In genomic region chr19:55226273-55226672, GRCh38 we compare ENCODE assay signal across 21 cellular contexts. TPM values are rescaled to one million over a fixed set of nuclear protein-coding genes. Genes with fewer than 3 reads are reported as not detected.
DNase-seq lines count a peak whose midpoint lies in the region; ATAC-seq, FAIRE-seq and TF ChIP-seq lines count a peak whose summit lies in the region.
"Had no signal": no experiment of that assay in that cellular context is flagged by ENCODE, and none has a peak within 500 bp of the region (broad histone marks: within the 10 kb centered on the region; RNA-seq: fewer than 3 reads in every experiment).

No MANE protein-coding gene starts in this region.

- H3K4me1 ChIP-seq in GM12878 (ENCODE audit: control insufficient read depth, insufficient read depth, low read length) (no peaks in the 10 kb centered on the region), hepatocyte (ENCODE audit: insufficient read depth) (peaks cover 19% of the 10 kb centered on the region), GM23338 (ENCODE audit: insufficient read depth) (no peaks in the 10 kb centered on the region), tibial artery (no peaks in the 10 kb centered on the region)

- no peak overlapping the region for H3K9ac ChIP-seq in GM12878 (ENCODE audit: control insufficient read depth, insufficient read depth, low read length)

- no TSS peak for BruUV-seq in Calu3 (replicated peaks; lab: Mats Ljungman, UMichigan)
- BruUV-seq in GM12878 (replicated peaks; lab: Mats Ljungman, UMichigan): no TSS peak

- peak overlapping the region; percentile 11 to 47 for H3K27ac Mint-ChIP-seq in activated naive CD4-positive, alpha-beta T cell treated with anti-CD3 and anti-CD28 coated beads, Interleukin-2, amount 50 U/mL, for 72 hours
- no peak overlapping the region for H3K27ac Mint-ChIP-seq in activated naive CD4-positive, alpha-beta T cell treated with anti-CD3 and anti-CD28 coated beads for 36 hours
- peak overlapping the region; percentile 16 for H3K27ac Mint-ChIP-seq in Calu3 (ENCODE audit: unreplicated experiment)
- no peak overlapping the region for H3K27ac Mint-ChIP-seq in GM23338
- H3K27ac Mint-ChIP-seq: HFFc6 had no signal

- TF ChIP-seq EP300 in GM12878 (IDR thresholded peaks at IDR 0.05; ENCODE audit: borderline replicate concordance in 1 of 2, control insufficient read depth in 1 of 2, low read depth in 2 of 2, low read length in 2 of 2): no peak

- H3K9me3 ChIP-seq in GM12878 (replicated peaks; ENCODE audit: control insufficient read depth, insufficient read depth, low read length) (no peaks in the 10 kb centered on the region), hepatocyte (ENCODE audit: low read depth) (no peaks in the 10 kb centered on the region), tibial artery (no peaks in the 10 kb centered on the region)
- H3K9me3 ChIP-seq: A549, Caco-2 had no signal

- TF ChIP-seq CTCF in Calu3 (IDR thresholded peaks at IDR 0.05; ENCODE audit: unreplicated experiment) (no peak), GM12878 (IDR thresholded peaks at IDR 0.05 in 2 of 3, conservative IDR thresholded peaks at IDR 0.05 in 1 of 3; ENCODE audit: control insufficient read depth in 2 of 3, extremely low read depth in 1 of 3, insufficient read depth in 1 of 3, low read depth in 3 of 3, low read length in 3 of 3) (no peak), hepatocyte (IDR thresholded peaks at IDR 0.05; ENCODE audit: poor library complexity) (no peak), GM23338 (conservative IDR thresholded peaks at IDR 0.05; ENCODE audit: low read depth in 2 of 2) (no peak), tibial artery (IDR thresholded peaks at IDR 0.05) (no peak)

- POLR2A ChIA-PET in GM12878 (lab: Charles Lee): no interaction called here

- SMC1A ChIA-PET in GM12878 (lab: Charles Lee; ENCODE audit: uncharacterized antibody, unreplicated experiment): no interaction called here

- H3K79me2 ChIP-seq in GM12878 (ENCODE audit: control insufficient read depth, insufficient read depth, low read length) (no peaks in the 10 kb centered on the region), hepatocyte (peaks cover 21% of the 10 kb centered on the region), GM23338 (replicated peaks; ENCODE audit: insufficient read depth) (no peaks in the 10 kb centered on the region)

- WGBS in GM12878 (ENCODE audit: insufficient coverage, insufficient replicate concordance, low lambda C conversion rate, missing lambda C conversion rate): 77% methylated on average over 9 of the region's 9 CpGs
- 85% methylated on average over 9 of the region's 9 CpGs for WGBS in hepatocyte (ENCODE audit: low lambda C conversion rate, missing lambda C conversion rate)

- no peak for DNase-seq in activated naive CD4-positive, alpha-beta T cell treated with anti-CD3 and anti-CD28 coated beads, Interleukin-2, amount 50 U/mL, for 72 hours (ENCODE audit: low spot score in 2 of 2)
- DNase-seq in activated naive CD4-positive, alpha-beta T cell treated with anti-CD3 and anti-CD28 coated beads for 36 hours: no peak
- DNase-seq in Calu3 (no peak), GM12878 (ENCODE audit: low read depth, low spot score) (no peak), hepatocyte (ENCODE audit: low spot score) (peak; percentile 4), GM23338 (ENCODE audit: low spot score) (no peak), tibial artery (no peak), dermis blood vessel endothelial cell (no peak)
- DNase-seq: Caco-2; CD4-positive, alpha-beta T cell; DMS153; DMS79; GDM1; HFFc6 had no signal

- no peaks in the 10 kb centered on the region for H3K27me3 Mint-ChIP-seq in activated naive CD4-positive, alpha-beta T cell treated with anti-CD3 and anti-CD28 coated beads for 36 hours (ENCODE audit: low read depth)
- H3K27me3 Mint-ChIP-seq in Calu3 (ENCODE audit: unreplicated experiment): no peaks in the 10 kb centered on the region
- H3K27me3 Mint-ChIP-seq in GM23338 (ENCODE audit: insufficient read depth, low read depth, poor library complexity): peaks cover 13% of the 10 kb centered on the region
- H3K27me3 Mint-ChIP-seq: CD4-positive, alpha-beta T cell; IgD-negative memory B cell had no signal

- H4K20me1 ChIP-seq in GM12878 (ENCODE audit: control insufficient read depth, insufficient read depth): no peaks in the 10 kb centered on the region
- H4K20me1 ChIP-seq in hepatocyte (ENCODE audit: insufficient read depth, poor library complexity, severe bottlenecking): no peaks in the 10 kb centered on the region
- no peaks in the 10 kb centered on the region; the same call in 1 of the 2 replicates for H4K20me1 ChIP-seq in GM23338 (replicated peaks; ENCODE audit: insufficient read depth)

- no peak for ATAC-seq in activated naive CD4-positive, alpha-beta T cell treated with anti-CD3 and anti-CD28 coated beads, Interleukin-2, amount 50 U/mL, for 72 hours
- ATAC-seq in GM12878 (no peak), GM23338 (no peak)

- H2AFZ ChIP-seq in GM12878 (ENCODE audit: control insufficient read depth, low read depth, low read length): no peak overlapping the region
- no peak overlapping the region for H2AFZ ChIP-seq in hepatocyte
- no peak overlapping the region for H2AFZ ChIP-seq in GM23338

- H3K4me2 ChIP-seq in GM12878 (ENCODE audit: control insufficient read depth, insufficient read depth) (no peak overlapping the region), hepatocyte (no peak overlapping the region), GM23338 (no peak overlapping the region)
- H3K4me2 ChIP-seq: A549 had no signal

- RAD21 ChIA-PET in GM12878 (lab: Charles Lee; ENCODE audit: unreplicated experiment): no interaction called here

- H3K4me3 Mint-ChIP-seq in activated naive CD4-positive, alpha-beta T cell treated with anti-CD3 and anti-CD28 coated beads for 36 hours: no peak overlapping the region
- no peak overlapping the region for H3K4me3 Mint-ChIP-seq in Calu3 (ENCODE audit: low read depth, unreplicated experiment)
- H3K4me3 Mint-ChIP-seq in GM23338: no peak overlapping the region; the same call in 2 of the 3 replicates
- H3K4me3 Mint-ChIP-seq: CD4-positive, alpha-beta T cell; HFFc6 had no signal

- intact Hi-C loops in activated naive CD4-positive, alpha-beta T cell treated with anti-CD3 and anti-CD28 coated beads for 36 hours (cut with micrococcal nuclease): no loop called here
- intact Hi-C loops in Calu3 (cut with micrococcal nuclease; ENCODE audit: unreplicated experiment) (no loop called here), GM12878 (cut with micrococcal nuclease; ENCODE audit: unreplicated experiment) (no loop called here), tibial artery (cut with DNase I; ENCODE audit: low total_unique reads) (no loop called here)

- H3K4me1 Mint-ChIP-seq in activated naive CD4-positive, alpha-beta T cell treated with anti-CD3 and anti-CD28 coated beads for 36 hours (ENCODE audit: low read depth): no peaks in the 10 kb centered on the region
- H3K4me1 Mint-ChIP-seq in Calu3 (ENCODE audit: low read depth, unreplicated experiment) (no peaks in the 10 kb centered on the region), GM23338 (peaks cover 4% of the 10 kb centered on the region; the same call in 2 of the 3 replicates)

- no peak overlapping the region for H3K27ac ChIP-seq in GM12878 (ENCODE audit: control insufficient read depth, insufficient read depth)
- no peak overlapping the region for H3K27ac ChIP-seq in hepatocyte
- H3K27ac ChIP-seq in GM23338 (ENCODE audit: low read depth): no peak overlapping the region
- H3K27ac ChIP-seq in tibial artery: no peak overlapping the region
- H3K27ac ChIP-seq: 22Rv1, A549, C4-2B had no signal

- CTCF ChIA-PET in activated naive CD4-positive, alpha-beta T cell treated with anti-CD3 and anti-CD28 coated beads for 36 hours (lab: Charles Lee): no interaction called here
- CTCF ChIA-PET in Calu3 (lab: Charles Lee): no interaction called here
- CTCF ChIA-PET in GM12878 (lab: Yijun Ruan, JAX): no interaction called here

- peaks cover 4 to 11% of the 10 kb centered on the region in 2 donors for H3K36me3 Mint-ChIP-seq in activated naive CD4-positive, alpha-beta T cell treated with anti-CD3 and anti-CD28 coated beads, Interleukin-2, amount 50 U/mL, for 72 hours
- peaks cover 17% of the 10 kb centered on the region for H3K36me3 Mint-ChIP-seq in activated naive CD4-positive, alpha-beta T cell treated with anti-CD3 and anti-CD28 coated beads for 36 hours (ENCODE audit: low read depth)
- H3K36me3 Mint-ChIP-seq in Calu3 (ENCODE audit: insufficient read depth, unreplicated experiment) (peaks cover 48% of the 10 kb centered on the region), GM23338 (ENCODE audit: low read depth) (peaks cover 9% of the 10 kb centered on the region; the same call in 1 of the 3 replicates)

- H3K27me3 ChIP-seq in GM12878 (replicated peaks in 1 of 2; ENCODE audit: control insufficient read depth in 2 of 2, insufficient read depth in 2 of 2, low read length in 1 of 2): no peaks in the 10 kb centered on the region
- H3K27me3 ChIP-seq in hepatocyte: no peaks in the 10 kb centered on the region
- H3K27me3 ChIP-seq in GM23338 (ENCODE audit: insufficient read depth): no peaks in the 10 kb centered on the region
- no peaks in the 10 kb centered on the region for H3K27me3 ChIP-seq in tibial artery

- in situ Hi-C loops in GM12878 (cut with MboI): no loop called here

- H3K9me3 Mint-ChIP-seq in activated naive CD4-positive, alpha-beta T cell treated with anti-CD3 and anti-CD28 coated beads, Interleukin-2, amount 50 U/mL, for 72 hours: peaks cover 0 to 4% of the 10 kb centered on the region in 2 donors
- H3K9me3 Mint-ChIP-seq in activated naive CD4-positive, alpha-beta T cell treated with anti-CD3 and anti-CD28 coated beads for 36 hours: peaks cover 2% of the 10 kb centered on the region
- H3K9me3 Mint-ChIP-seq in Calu3 (ENCODE audit: low read depth, unreplicated experiment) (no peaks in the 10 kb centered on the region), GM23338 (no peaks in the 10 kb centered on the region; the same call in 2 of the 3 replicates)
- H3K9me3 Mint-ChIP-seq: CD4-positive, alpha-beta T cell; HFFc6; IgD-negative memory B cell had no signal

- H3K4me3 ChIP-seq in GM12878 (no peak overlapping the region), hepatocyte (no peak overlapping the region), GM23338 (no peak overlapping the region), tibial artery (no peak overlapping the region)
- H3K4me3 ChIP-seq: A549 had no signal

- no peak for TF ChIP-seq RAD21 in GM12878 (IDR thresholded peaks at IDR 0.05; ENCODE audit: insufficient read depth, low read depth, low read length)

- H3K9me2 ChIP-seq in hepatocyte (replicated peaks; ENCODE audit: insufficient read depth) (no peaks in the 10 kb centered on the region), GM23338 (ENCODE audit: insufficient read depth) (no peaks in the 10 kb centered on the region)

- peak; percentile 45 for TF ChIP-seq POLR2A in GM12878 (IDR thresholded peaks at IDR 0.05; ENCODE audit: low read depth, low read length)

- FAIRE-seq in GM12878 (lab: Jason Lieb, UNC): no peak
- FAIRE-seq: HTR-8/SVneo had no signal

- no peaks in the 10 kb centered on the region for H3F3A ChIP-seq in GM23338 (replicated peaks; ENCODE audit: low read depth)

- H3K36me3 ChIP-seq in GM12878 (ENCODE audit: control insufficient read depth in 2 of 2, insufficient read depth in 2 of 2, low read length in 1 of 2): peaks cover 0 to 27% of the 10 kb centered on the region in 2 experiments; a peak in 3 of 4 replicates
- H3K36me3 ChIP-seq in hepatocyte (replicated peaks; ENCODE audit: insufficient read depth, low read depth): no peaks in the 10 kb centered on the region
- no peaks in the 10 kb centered on the region; the same call in 1 of the 2 replicates for H3K36me3 ChIP-seq in GM23338 (ENCODE audit: insufficient read depth)
- peaks cover 17 to 64% (median 43%) of the 10 kb centered on the region in 3 donors for H3K36me3 ChIP-seq in tibial artery

RNA-seq across cellular contexts. Expression of gene TMEM86B, which starts 2.3 kb away (rescaled TPM):
- 1 to 10 TPM; 7.7 to 8.1 TPM for total RNA-seq in activated naive CD4-positive, alpha-beta T cell treated with anti-CD3 and anti-CD28 coated beads, Interleukin-2, amount 50 U/mL, for 72 hours
- 1 to 10 TPM; 6.1 to 6.8 TPM for total RNA-seq in activated naive CD4-positive, alpha-beta T cell treated with anti-CD3 and anti-CD28 coated beads for 36 hours
- total RNA-seq in Calu3 (2022) (14.3 and 14.7 TPM in 2 replicates), GM12878 (2014; rRNA removed) (3.4 and 3.8 TPM in 2 replicates), GM12878 (2014; rRNA removed; fragmentation: Illumina TruSeq; extraction: Trizol) (1.1 and 1.6 TPM in 2 replicates), GM12878 (2021) (6.6 and 8.3 TPM in 2 replicates), hepatocyte (18.6 and 21.1 TPM in 2 replicates), dermis blood vessel endothelial cell (1.0 and 1.1 TPM in 2 replicates)
- 14.6 and 18.3 TPM in 2 replicates for total RNA-seq in GM12878 (2013; cell fraction: nucleolus; rRNA removed)
- 1.9 TPM for polyA plus RNA-seq in GM12878 (2011; ENCODE audit: low read depth)
- polyA plus RNA-seq in GM12878 (2011; rRNA removed) (0.49 and 1.5 TPM in 2 replicates), GM12878 (2014; fragmentation: Illumina TruSeq; extraction: Trizol) (0.70 and 1.8 TPM in 2 replicates), GM12878 (2014; fragmentation: Nextera tagmentation; extraction: Ambion mirVana) (1 to 10 TPM in 1 of 2 experiments, under 1 TPM in 1; 0.26 to 1.2 TPM), GM12878 (2014; rRNA removed) (9.1 and 10.6 TPM in 2 replicates), GM12878 (2016; fragmentation: Nextera tagmentation; extraction: Ambion mirVana) (1 to 10 TPM; 1.7 to 1.9 TPM), hepatocyte (48.6 and 62.3 TPM in 2 replicates), GM23338 (2016; fragmentation: Nextera tagmentation; extraction: Ambion mirVana) (1.1 and 1.7 TPM in 2 replicates)
- polyA plus RNA-seq in GM12878 (2011; cell fraction: cytosol; rRNA removed): 2.8 and 4.8 TPM in 2 replicates
- 25.0 and 32.6 TPM in 2 replicates for polyA plus RNA-seq in GM12878 (2011; cell fraction: nucleus; rRNA removed)
- 3.7 and 4.3 TPM in 2 replicates for polyA plus RNA-seq in GM12878 (2012)
- 1.4 and 4.0 TPM in 2 replicates for polyA minus RNA-seq in GM12878 (2011; rRNA and poly(A)+ RNA removed)
- polyA minus RNA-seq in GM12878 (2011; cell fraction: cytosol; rRNA and poly(A)+ RNA removed): not detected in 2 replicates
- polyA minus RNA-seq in GM12878 (2011; cell fraction: nucleus; rRNA and poly(A)+ RNA removed): 3.9 and 9.2 TPM in 2 replicates
- 2.9 and 3.2 TPM in 2 replicates for total RNA-seq in GM23338 (2014; rRNA removed; shearing (Covaris generic))

RNA-seq across cellular contexts. Expression of gene PTPRH, which starts 17.0 kb away (rescaled TPM):
- under 1 TPM in 1 of 2 donors, not detected in 1; 0.19 TPM for total RNA-seq in activated naive CD4-positive, alpha-beta T cell treated with anti-CD3 and anti-CD28 coated beads, Interleukin-2, amount 50 U/mL, for 72 hours
- not detected for total RNA-seq in activated naive CD4-positive, alpha-beta T cell treated with anti-CD3 and anti-CD28 coated beads for 36 hours
- total RNA-seq in Calu3 (2022) (34.6 and 43.2 TPM in 2 replicates), GM12878 (2014; rRNA removed) (not detected in 2 replicates), GM12878 (2014; rRNA removed; fragmentation: Illumina TruSeq; extraction: Trizol) (not detected in 2 replicates), GM12878 (2021) (0.08 and 0.13 TPM in 2 replicates), hepatocyte (30.9 and 31.5 TPM in 2 replicates), dermis blood vessel endothelial cell (0.17 and 0.19 TPM in 2 replicates)
- not detected in 2 replicates for total RNA-seq in GM12878 (2013; cell fraction: nucleolus; rRNA removed)
- not detected for polyA plus RNA-seq in GM12878 (2011; ENCODE audit: low read depth)
- polyA plus RNA-seq in GM12878 (2011; rRNA removed) (not detected in 2 replicates), GM12878 (2014; fragmentation: Illumina TruSeq; extraction: Trizol) (not detected in 2 replicates), GM12878 (2014; fragmentation: Nextera tagmentation; extraction: Ambion mirVana) (not detected), GM12878 (2014; rRNA removed) (not detected in 2 replicates), GM12878 (2016; fragmentation: Nextera tagmentation; extraction: Ambion mirVana) (not detected), hepatocyte (7.2 and 7.3 TPM in 2 replicates), GM23338 (2016; fragmentation: Nextera tagmentation; extraction: Ambion mirVana) (0.12 and 0.16 TPM in 2 replicates)
- 0.01 TPM in 1 of 2 replicates, not detected in the other for polyA plus RNA-seq in GM12878 (2011; cell fraction: cytosol; rRNA removed)
- polyA plus RNA-seq in GM12878 (2011; cell fraction: nucleus; rRNA removed): not detected in 2 replicates
- polyA plus RNA-seq in GM12878 (2012): 0.13 TPM in 1 of 2 replicates, not detected in the other
- not detected in 2 replicates for polyA minus RNA-seq in GM12878 (2011; rRNA and poly(A)+ RNA removed)
- 0.31 and 0.40 TPM in 2 replicates for polyA minus RNA-seq in GM12878 (2011; cell fraction: cytosol; rRNA and poly(A)+ RNA removed)
- polyA minus RNA-seq in GM12878 (2011; cell fraction: nucleus; rRNA and poly(A)+ RNA removed): not detected in 2 replicates
- 0.12 and 2.1 TPM in 2 replicates for total RNA-seq in GM23338 (2014; rRNA removed; shearing (Covaris generic))
- total RNA-seq: CD4-positive, alpha-beta T cell had no signal
- polyA plus RNA-seq: IgD-negative memory B cell had no signal

RNA-seq across cellular contexts. Expression of gene PPP6R1, which starts 32.5 kb away (rescaled TPM):
- total RNA-seq in activated naive CD4-positive, alpha-beta T cell treated with anti-CD3 and anti-CD28 coated beads, Interleukin-2, amount 50 U/mL, for 72 hours: 100 to 1,000 TPM; 160 to 225 TPM
- total RNA-seq in activated naive CD4-positive, alpha-beta T cell treated with anti-CD3 and anti-CD28 coated beads for 36 hours: 100 to 1,000 TPM; 166 to 174 TPM
- total RNA-seq in Calu3 (2022) (126 and 132 TPM in 2 replicates), GM12878 (2014; rRNA removed) (73.8 and 83.4 TPM in 2 replicates), GM12878 (2014; rRNA removed; fragmentation: Illumina TruSeq; extraction: Trizol) (47.4 and 50.0 TPM in 2 replicates), GM12878 (2021) (160 and 173 TPM in 2 replicates), hepatocyte (37.1 and 39.5 TPM in 2 replicates), dermis blood vessel endothelial cell (23.8 and 54.5 TPM in 2 replicates)
- total RNA-seq in GM12878 (2013; cell fraction: nucleolus; rRNA removed): 99.3 and 130 TPM in 2 replicates
- polyA plus RNA-seq in GM12878 (2011; ENCODE audit: low read depth): 35.7 TPM
- polyA plus RNA-seq in GM12878 (2011; rRNA removed) (37.2 and 73.6 TPM in 2 replicates), GM12878 (2014; fragmentation: Illumina TruSeq; extraction: Trizol) (16.9 and 43.7 TPM in 2 replicates), GM12878 (2014; fragmentation: Nextera tagmentation; extraction: Ambion mirVana) (1 to 10 TPM in 1 of 2 experiments, under 1 TPM in 1; 0.80 to 2.5 TPM), GM12878 (2014; rRNA removed) (108 and 126 TPM in 2 replicates), GM12878 (2016; fragmentation: Nextera tagmentation; extraction: Ambion mirVana) (10 to 100 TPM; 60.8 to 66.7 TPM), hepatocyte (76.0 and 79.3 TPM in 2 replicates), GM23338 (2016; fragmentation: Nextera tagmentation; extraction: Ambion mirVana) (22.2 and 24.9 TPM in 2 replicates)
- polyA plus RNA-seq in GM12878 (2011; cell fraction: cytosol; rRNA removed): 92.0 and 109 TPM in 2 replicates
- polyA plus RNA-seq in GM12878 (2011; cell fraction: nucleus; rRNA removed): 124 and 172 TPM in 2 replicates
- 71.5 and 76.1 TPM in 2 replicates for polyA plus RNA-seq in GM12878 (2012)
- 109 and 168 TPM in 2 replicates for polyA minus RNA-seq in GM12878 (2011; rRNA and poly(A)+ RNA removed)
- polyA minus RNA-seq in GM12878 (2011; cell fraction: cytosol; rRNA and poly(A)+ RNA removed): 62.1 and 83.7 TPM in 2 replicates
- polyA minus RNA-seq in GM12878 (2011; cell fraction: nucleus; rRNA and poly(A)+ RNA removed): 48.7 and 69.7 TPM in 2 replicates
- 62.5 and 70.8 TPM in 2 replicates for total RNA-seq in GM23338 (2014; rRNA removed; shearing (Covaris generic))

RNA-seq across cellular contexts. Expression of gene SYT5, which starts 46.2 kb away (rescaled TPM):
- total RNA-seq in activated naive CD4-positive, alpha-beta T cell treated with anti-CD3 and anti-CD28 coated beads, Interleukin-2, amount 50 U/mL, for 72 hours: not detected
- not detected for total RNA-seq in activated naive CD4-positive, alpha-beta T cell treated with anti-CD3 and anti-CD28 coated beads for 36 hours
- total RNA-seq in Calu3 (2022) (0.54 and 0.71 TPM in 2 replicates), GM12878 (2014; rRNA removed) (not detected in 2 replicates), GM12878 (2014; rRNA removed; fragmentation: Illumina TruSeq; extraction: Trizol) (not detected in 2 replicates), GM12878 (2021) (not detected in 2 replicates), hepatocyte (0.60 and 1.4 TPM in 2 replicates), dermis blood vessel endothelial cell (not detected in 2 replicates)
- total RNA-seq in GM12878 (2013; cell fraction: nucleolus; rRNA removed): 1.3 and 2.0 TPM in 2 replicates
- polyA plus RNA-seq in GM12878 (2011; ENCODE audit: low read depth): not detected
- polyA plus RNA-seq in GM12878 (2011; rRNA removed) (0.26 TPM in 1 of 2 replicates, not detected in the other), GM12878 (2014; fragmentation: Illumina TruSeq; extraction: Trizol) (not detected in 2 replicates), GM12878 (2014; fragmentation: Nextera tagmentation; extraction: Ambion mirVana) (not detected), GM12878 (2014; rRNA removed) (0.09 and 0.79 TPM in 2 replicates), GM12878 (2016; fragmentation: Nextera tagmentation; extraction: Ambion mirVana) (under 1 TPM in 1 of 2 experiments, not detected in 1; 0.04 TPM), hepatocyte (0.86 and 0.98 TPM in 2 replicates), GM23338 (2016; fragmentation: Nextera tagmentation; extraction: Ambion mirVana) (4.0 and 4.7 TPM in 2 replicates)
- 0.21 and 0.30 TPM in 2 replicates for polyA plus RNA-seq in GM12878 (2011; cell fraction: cytosol; rRNA removed)
- 0.13 and 0.30 TPM in 2 replicates for polyA plus RNA-seq in GM12878 (2011; cell fraction: nucleus; rRNA removed)
- polyA plus RNA-seq in GM12878 (2012): not detected in 2 replicates
- not detected in 2 replicates for polyA minus RNA-seq in GM12878 (2011; rRNA and poly(A)+ RNA removed)
- polyA minus RNA-seq in GM12878 (2011; cell fraction: cytosol; rRNA and poly(A)+ RNA removed): not detected in 2 replicates
- not detected in 2 replicates for polyA minus RNA-seq in GM12878 (2011; cell fraction: nucleus; rRNA and poly(A)+ RNA removed)
- total RNA-seq in GM23338 (2014; rRNA removed; shearing (Covaris generic)): 0.54 and 2.1 TPM in 2 replicates
- total RNA-seq: Caco-2, Daoy, H4 had no signal

RNA-seq across cellular contexts. Expression of gene HSPBP1, which starts 53.6 kb away (rescaled TPM):
- 10 to 100 TPM; 24.9 to 40.8 TPM for total RNA-seq in activated naive CD4-positive, alpha-beta T cell treated with anti-CD3 and anti-CD28 coated beads, Interleukin-2, amount 50 U/mL, for 72 hours
- total RNA-seq in activated naive CD4-positive, alpha-beta T cell treated with anti-CD3 and anti-CD28 coated beads for 36 hours: 10 to 100 TPM; 44.3 to 45.0 TPM
- total RNA-seq in Calu3 (2022) (72.0 and 72.8 TPM in 2 replicates), GM12878 (2014; rRNA removed) (21.4 and 31.5 TPM in 2 replicates), GM12878 (2014; rRNA removed; fragmentation: Illumina TruSeq; extraction: Trizol) (11.9 and 12.3 TPM in 2 replicates), GM12878 (2021) (35.5 and 35.9 TPM in 2 replicates), hepatocyte (31.5 and 33.9 TPM in 2 replicates), dermis blood vessel endothelial cell (23.5 and 41.4 TPM in 2 replicates)
- 1.9 and 4.7 TPM in 2 replicates for total RNA-seq in GM12878 (2013; cell fraction: nucleolus; rRNA removed)
- 5.7 TPM for polyA plus RNA-seq in GM12878 (2011; ENCODE audit: low read depth)
- polyA plus RNA-seq in GM12878 (2011; rRNA removed) (6.3 and 18.3 TPM in 2 replicates), GM12878 (2014; fragmentation: Illumina TruSeq; extraction: Trizol) (1.2 and 7.2 TPM in 2 replicates), GM12878 (2014; fragmentation: Nextera tagmentation; extraction: Ambion mirVana) (1 to 10 TPM in 1 of 2 experiments, under 1 TPM in 1; 0.18 to 1.3 TPM), GM12878 (2014; rRNA removed) (27.7 and 39.0 TPM in 2 replicates), GM12878 (2016; fragmentation: Nextera tagmentation; extraction: Ambion mirVana) (10 to 100 TPM; 77.0 to 83.3 TPM), hepatocyte (52.2 and 54.5 TPM in 2 replicates), GM23338 (2016; fragmentation: Nextera tagmentation; extraction: Ambion mirVana) (81.9 and 83.6 TPM in 2 replicates)
- polyA plus RNA-seq in GM12878 (2011; cell fraction: cytosol; rRNA removed): 30.5 and 53.0 TPM in 2 replicates
- 26.1 and 41.3 TPM in 2 replicates for polyA plus RNA-seq in GM12878 (2011; cell fraction: nucleus; rRNA removed)
- polyA plus RNA-seq in GM12878 (2012): 12.6 and 15.9 TPM in 2 replicates
- 8.8 and 15.3 TPM in 2 replicates for polyA minus RNA-seq in GM12878 (2011; rRNA and poly(A)+ RNA removed)
- 16.3 and 19.3 TPM in 2 replicates for polyA minus RNA-seq in GM12878 (2011; cell fraction: cytosol; rRNA and poly(A)+ RNA removed)
- 2.8 and 8.1 TPM in 2 replicates for polyA minus RNA-seq in GM12878 (2011; cell fraction: nucleus; rRNA and poly(A)+ RNA removed)
- total RNA-seq in GM23338 (2014; rRNA removed; shearing (Covaris generic)): 91.0 and 91.1 TPM in 2 replicates

Comparison
In these comparisons a context has a peak if more than half of its experiments do, and no peak if none do; other contexts are left out.
1. H3K27ac Mint-ChIP-seq: peak in activated naive CD4-positive, alpha-beta T cell treated with anti-CD3 and anti-CD28 coated beads, Interleukin-2, amount 50 U/mL, for 72 hours (2 of 2) and Calu3 (single experiment); none in activated naive CD4-positive, alpha-beta T cell treated with anti-CD3 and anti-CD28 coated beads for 36 hours (single experiment) and GM23338 (single experiment).
2. RNA of gene PTPRH, which starts 17.0 kb away (total RNA-seq): 34.6 to 43.2 TPM in Calu3 and 30.9 to 31.5 TPM in hepatocyte; 0.12 to 2.1 TPM in GM23338, 0.19 TPM in activated naive CD4-positive, alpha-beta T cell treated with anti-CD3 and anti-CD28 coated beads, Interleukin-2, amount 50 U/mL, for 72 hours, 0.17 to 0.19 TPM in dermis blood vessel endothelial cell, not detected in activated naive CD4-positive, alpha-beta T cell treated with anti-CD3 and anti-CD28 coated beads for 36 hours and 0.08 to 0.13 TPM in GM12878; every median in the first group is over 10 times any median in the second.